In genomic region chr20:4070323-4071176, GRCh38 we compare ENCODE assay signal across 22 cellular contexts. TPM values are rescaled to one million over a fixed set of nuclear protein-coding genes. Genes with fewer than 3 reads are reported as not detected.
DNase-seq lines count a peak whose midpoint lies in the region; ATAC-seq, FAIRE-seq and TF ChIP-seq lines count a peak whose summit lies in the region.
"Had no signal": no experiment of that assay in that cellular context is flagged by ENCODE, and none has a peak within 500 bp of the region (broad histone marks: within the 10 kb centered on the region; RNA-seq: fewer than 3 reads in every experiment).

No MANE protein-coding gene starts in this region.

- no peak for DNase-seq in SK-N-SH
- DNase-seq in RWPE2 (ENCODE audit: low spot score): peak; percentile 29
- no peak for DNase-seq in endothelial cell of umbilical vein (ENCODE audit: low read depth, low spot score)
- peak; percentile 57 for DNase-seq in sigmoid colon
- DNase-seq in foreskin fibroblast: no peak
- no peak for DNase-seq in NOMO-1 treated with dmso at 0.1 percent for 144 hours (lab: John Stamatoyannopoulos, UW; ENCODE audit: unreplicated experiment)
- DNase-seq: effector memory CD4-positive, alpha-beta T cell; Kasumi-1; naive thymus-derived CD4-positive, alpha-beta T cell; NCI-H1092; NCI-H526 treated with DMSO at 0.1 percent for 48 hours; OCI-M1; stimulated activated CD4-positive, alpha-beta T cell treated with anti-CD3 and anti-CD28 coated beads, Interleukin-1b, Interleukin-23, amount 100 ng/mL, for 48 hours; stimulated activated naive CD4-positive, alpha-beta T cell treated with Interleukin-2 at 50 U/mL for 16 hours; upper lobe of left lung had no signal

- intact Hi-C loops in endothelial cell of umbilical vein (cut with micrococcal nuclease) (no loop called here), sigmoid colon (cut with DNase I) (no loop called here)

- no peak overlapping the region for H3K4me3 ChIP-seq in SK-N-SH (ENCODE audit: low read depth in 2 of 2, low read length in 1 of 2)
- H3K4me3 ChIP-seq in RWPE2 (ENCODE audit: severe bottlenecking): no peak overlapping the region
- no peak overlapping the region for H3K4me3 ChIP-seq in endothelial cell of umbilical vein (replicated peaks in 1 of 3; ENCODE audit: insufficient read depth in 1 of 3, low read depth in 1 of 3, low read length in 3 of 3)
- no peak overlapping the region for H3K4me3 ChIP-seq in sigmoid colon
- H3K4me3 ChIP-seq in foreskin fibroblast (ENCODE audit: low read depth in 1 of 2, low read length in 2 of 2): no peak overlapping the region
- H3K4me3 ChIP-seq: BLaER1, cardiac muscle cell, upper lobe of left lung had no signal

- WGBS in SK-N-SH (ENCODE audit: low lambda C conversion rate): 63% methylated on average over 3 of the region's 3 CpGs
- 83 to 87% methylated on average over 3 of the region's 3 CpGs for WGBS in sigmoid colon, 2 donors

- TF ChIP-seq EP300 in SK-N-SH (IDR thresholded peaks at IDR 0.05; ENCODE audit: borderline replicate concordance in 1 of 2, low read depth in 1 of 2, low read length in 1 of 2) (no peak), sigmoid colon (IDR thresholded peaks at IDR 0.05) (no peak)

- H2AFZ ChIP-seq in SK-N-SH (ENCODE audit: low read depth): no peak overlapping the region
- no peak overlapping the region for H2AFZ ChIP-seq in endothelial cell of umbilical vein (ENCODE audit: low read depth, low read length)
- H2AFZ ChIP-seq: parathyroid adenoma had no signal

- POLR2A ChIA-PET in SK-N-SH (lab: Yijun Ruan, JAX) (no interaction called here), endothelial cell of umbilical vein (lab: Charles Lee) (no interaction called here)

- H3K27ac ChIP-seq in SK-N-SH (ENCODE audit: low read depth in 2 of 2, low read length in 1 of 2) (peak overlapping the region in 1 of 2 experiments; percentile 69; a peak in 2 of 4 replicates), RWPE2 (ENCODE audit: poor library complexity, severe bottlenecking) (peak overlapping the region; percentile 98), endothelial cell of umbilical vein (ENCODE audit: insufficient read depth, low read depth, low read length) (no peak overlapping the region), sigmoid colon (peak overlapping the region in 2 of 4 donors; percentile 12 to 35)
- H3K27ac ChIP-seq: BLaER1, cardiac muscle cell, parathyroid adenoma had no signal

- CTCF ChIA-PET in SK-N-SH (lab: Yijun Ruan, JAX) (interaction anchor here (0.7 to 10.1 kb wide), 7 partner anchors 13 to 216 kb away, joined by 3 to 82 read pairs (median 4); no protein-coding TSS in a partner anchor), endothelial cell of umbilical vein (lab: Charles Lee) (interaction anchor here (1.1 to 4.8 kb wide), 17 partner anchors 15 to 354 kb away, joined by 3 to 103 read pairs (median 11); partner anchors contain the start of genes CENPB and PANK2)

- ATAC-seq in SK-N-SH treated with all-trans-retinoic acid at 6 μM for 48 hours (no peak), RWPE2 (ENCODE audit: low read depth) (no peak), HG02840 (IDR thresholded peaks at IDR 0.05; ENCODE audit: low FRiP score, unreplicated experiment) (no peak)
- ATAC-seq: naive thymus-derived CD4-positive, alpha-beta T cell had no signal

- BruUV-seq in endothelial cell of umbilical vein (replicated peaks; lab: Mats Ljungman, UMichigan): no TSS peak

- H3K79me2 ChIP-seq in SK-N-SH (ENCODE audit: insufficient read depth) (no peaks in the 10 kb centered on the region; the same call in 1 of the 2 replicates), endothelial cell of umbilical vein (ENCODE audit: control insufficient read depth, insufficient read depth, low read length) (no peaks in the 10 kb centered on the region)
- H3K79me2 ChIP-seq: parathyroid adenoma had no signal

- H3K4me2 ChIP-seq in SK-N-SH (0 out of 2 replicates have a peak overlapping the region, but pooled peaks have one; percentile 1), endothelial cell of umbilical vein (ENCODE audit: insufficient read depth, low read length) (no peak overlapping the region)
- H3K4me2 ChIP-seq: BLaER1 had no signal

- no peak for TF ChIP-seq CTCF in SK-N-SH (IDR thresholded peaks at IDR 0.05)
- no peak for TF ChIP-seq CTCF in RWPE2 (IDR thresholded peaks at IDR 0.05; ENCODE audit: poor library complexity, severe bottlenecking)
- TF ChIP-seq CTCF in endothelial cell of umbilical vein (IDR thresholded peaks at IDR 0.05; ENCODE audit: extremely low read depth in 1 of 2, insufficient read depth in 1 of 2, low read depth in 1 of 2, low read length in 2 of 2): no peak
- TF ChIP-seq CTCF in sigmoid colon (IDR thresholded peaks at IDR 0.05): no peak
- no peak for TF ChIP-seq CTCF in foreskin fibroblast (IDR thresholded peaks at IDR 0.05; ENCODE audit: low read depth, low read length)

- peaks cover 17% of the 10 kb centered on the region for H3F3A ChIP-seq in SK-N-SH (replicated peaks; ENCODE audit: insufficient read depth)

- H3K9ac ChIP-seq in SK-N-SH: no peak overlapping the region; the same call in 1 of the 2 replicates
- H3K9ac ChIP-seq in endothelial cell of umbilical vein (replicated peaks; ENCODE audit: extremely low read depth, insufficient read depth, low read length): no peak overlapping the region
- H3K9ac ChIP-seq: BLaER1, parathyroid adenoma had no signal

- TF ChIP-seq RAD21 in SK-N-SH (IDR thresholded peaks at IDR 0.05; ENCODE audit: low read length): no peak

- H4K20me1 ChIP-seq in SK-N-SH (ENCODE audit: insufficient read depth) (no peaks in the 10 kb centered on the region), endothelial cell of umbilical vein (replicated peaks; ENCODE audit: control insufficient read depth, extremely low read depth, insufficient read depth, low read length) (no peaks in the 10 kb centered on the region)
- H4K20me1 ChIP-seq: BLaER1 had no signal

- no peaks in the 10 kb centered on the region for H3K9me2 ChIP-seq in SK-N-SH

- dilution Hi-C loops in endothelial cell of umbilical vein (cut with MboI; ENCODE audit: extremely low pct_ligation_motif_present, low sequenced_read_pairs): no loop called here

- peak; percentile 52 for FAIRE-seq in endothelial cell of umbilical vein (lab: Jason Lieb, UNC)
- FAIRE-seq: D721Med, GM18507 had no signal

- H3K36me3 ChIP-seq in SK-N-SH (replicated peaks in 1 of 2; ENCODE audit: control insufficient read depth in 1 of 2, insufficient read depth in 2 of 2, low read length in 1 of 2): no peaks in the 10 kb centered on the region
- no peaks in the 10 kb centered on the region for H3K36me3 ChIP-seq in RWPE2 (ENCODE audit: low read depth)
- no peaks in the 10 kb centered on the region for H3K36me3 ChIP-seq in endothelial cell of umbilical vein (ENCODE audit: control insufficient read depth in 2 of 2, extremely low read depth in 1 of 2, insufficient read depth in 2 of 2, low read length in 2 of 2)
- no peaks in the 10 kb centered on the region for H3K36me3 ChIP-seq in sigmoid colon
- H3K36me3 ChIP-seq: BLaER1, cardiac muscle cell, upper lobe of left lung had no signal

- H3K4me1 ChIP-seq in SK-N-SH (ENCODE audit: control insufficient read depth in 1 of 2, insufficient read depth in 2 of 2, low read depth in 1 of 2, low read length in 1 of 2) (peaks cover 5 to 23% of the 10 kb centered on the region in 2 experiments), RWPE2 (ENCODE audit: insufficient read depth, poor library complexity, severe bottlenecking) (peaks cover 40% of the 10 kb centered on the region), endothelial cell of umbilical vein (ENCODE audit: control insufficient read depth, extremely low read depth, insufficient read depth, low read length) (peaks cover 20% of the 10 kb centered on the region), sigmoid colon (peaks cover 0 to 12% (median 0%) of the 10 kb centered on the region in 4 donors)
- H3K4me1 ChIP-seq: parathyroid adenoma had no signal

- TF ChIP-seq POLR2A in endothelial cell of umbilical vein (IDR thresholded peaks at IDR 0.05; ENCODE audit: low read depth, low read length) (no peak), sigmoid colon (IDR thresholded peaks at IDR 0.05) (no peak)

- no peaks in the 10 kb centered on the region for H3K9me3 ChIP-seq in SK-N-SH
- H3K9me3 ChIP-seq in RWPE2 (ENCODE audit: severe bottlenecking): no peaks in the 10 kb centered on the region
- H3K9me3 ChIP-seq in endothelial cell of umbilical vein (replicated peaks; ENCODE audit: control insufficient read depth, insufficient read depth, low read length): no peaks in the 10 kb centered on the region
- H3K9me3 ChIP-seq in sigmoid colon: no peaks in the 10 kb centered on the region
- H3K9me3 ChIP-seq: upper lobe of left lung had no signal

- H3K27me3 ChIP-seq in SK-N-SH (ENCODE audit: insufficient read depth) (no peaks in the 10 kb centered on the region), RWPE2 (ENCODE audit: insufficient read depth, poor library complexity, severe bottlenecking) (no peaks in the 10 kb centered on the region), endothelial cell of umbilical vein (ENCODE audit: control insufficient read depth in 2 of 2, insufficient read depth in 2 of 2, low read length in 2 of 2) (no peaks in the 10 kb centered on the region), sigmoid colon (no peaks in the 10 kb centered on the region)
- H3K27me3 ChIP-seq: BLaER1, cardiac muscle cell, upper lobe of left lung had no signal

- no peaks in the 10 kb centered on the region for H3K9me1 ChIP-seq in endothelial cell of umbilical vein (replicated peaks; ENCODE audit: control insufficient read depth, extremely low read depth, insufficient read depth, low read length)

TF ChIP-seq in SK-N-SH, 30 proteins besides CTCF, POLR2A, EP300 and RAD21 (continues in another document):
- TF ChIP-seq RCOR1 (IDR thresholded peaks at IDR 0.05; ENCODE audit: low read length): no peak

TF ChIP-seq in SK-N-SH treated with all-trans-retinoic acid at 6 μM for 48 hours, 23 proteins besides CTCF, POLR2A, EP300 and RAD21 (continues in another document):
- TF ChIP-seq ESRRG (CRISPR knock-in tag; IDR thresholded peaks at IDR 0.05): no peak
- no peak for TF ChIP-seq ZFP30 (CRISPR knock-in tag; IDR thresholded peaks at IDR 0.05)

TF ChIP-seq in endothelial cell of umbilical vein, 7 proteins besides CTCF, POLR2A, EP300 and RAD21 (continues in another document):
- TF ChIP-seq EZH2 (IDR thresholded peaks at IDR 0.05; ENCODE audit: borderline replicate concordance, low read depth, low read length, severe bottlenecking): no peak

RNA-seq across cellular contexts. Expression of gene RNF24, which starts 55.2 kb away (rescaled TPM):
- polyA plus RNA-seq in SK-N-SH (2012; rRNA removed) (6.9 and 7.9 TPM in 2 replicates), endothelial cell of umbilical vein (4.1 and 4.5 TPM in 2 replicates), sigmoid colon (1 to 10 TPM in 2 of 3 donors, under 1 TPM in 1; 0.60 to 4.6 (median 1.4) TPM)
- 7.3 and 8.1 TPM in 2 replicates for polyA plus RNA-seq in SK-N-SH (2012; cell fraction: cytosol; rRNA removed)
- polyA plus RNA-seq in SK-N-SH (2012; cell fraction: nucleus; rRNA removed): 9.7 and 9.9 TPM in 2 replicates
- total RNA-seq in endothelial cell of umbilical vein (9.0 and 11.7 TPM in 2 replicates), sigmoid colon (10 to 100 TPM in 2 of 4 donors, 1 to 10 TPM in 2; 5.6 to 11.0 (median 9.9) TPM)
- polyA plus RNA-seq in endothelial cell of umbilical vein (2011; cell fraction: cytosol; rRNA removed): 3.8 and 4.3 TPM in 2 replicates
- polyA plus RNA-seq in endothelial cell of umbilical vein (2011; cell fraction: nucleus; rRNA removed): 4.2 and 4.7 TPM in 2 replicates
- 14.3 and 15.7 TPM in 2 replicates for polyA plus RNA-seq in endothelial cell of umbilical vein (2012)
- polyA minus RNA-seq in endothelial cell of umbilical vein: 5.8 and 7.9 TPM in 2 replicates
- polyA minus RNA-seq in endothelial cell of umbilical vein (2011; cell fraction: cytosol; rRNA and poly(A)+ RNA removed): 12.7 TPM
- 3.4 and 3.6 TPM in 2 replicates for polyA minus RNA-seq in endothelial cell of umbilical vein (2011; cell fraction: nucleus; rRNA and poly(A)+ RNA removed)

Comparison
In these comparisons a context has a peak if more than half of its experiments do, and no peak if none do; other contexts are left out.
1. DNase-seq: peak in RWPE2 (single experiment) and sigmoid colon (single experiment); none in SK-N-SH (single experiment), endothelial cell of umbilical vein (single experiment), foreskin fibroblast (0 of 2) and NOMO-1 treated with dmso at 0.1 percent for 144 hours (single experiment).